Comparison of ENCODE assay signal across 20 cellular contexts in genomic region chr17:74040729-74041128, GRCh38.
"Had no signal": no experiment of that assay in that cellular context is flagged by ENCODE, and none has a peak within 500 bp of the region (broad histone marks: within the 10 kb centered on the region; RNA-seq: fewer than 3 reads in every experiment).

No MANE protein-coding gene starts in this region.

- FAIRE-seq: endothelial cell of umbilical vein had no signal

- H3K4me1 ChIP-seq: colonic mucosa, heart left ventricle, psoas muscle, spleen, transverse colon had no signal

- H3K9me3 ChIP-seq: colonic mucosa, heart left ventricle, neutrophil, psoas muscle, spleen, thoracic aorta, transverse colon had no signal

- H3K36me3 ChIP-seq: colonic mucosa, heart left ventricle, neutrophil, spleen, thoracic aorta, transverse colon had no signal

- DNase-seq: colonic mucosa; dermis blood vessel endothelial cell; effector CD4-positive, alpha-beta T cell; endodermal cell; erythroblast; foreskin melanocyte; heart left ventricle; hippocampal formation; mesendoderm; naive B cell; psoas muscle; spleen; stimulated activated CD4-positive, alpha-beta T cell treated with anti-CD3 and anti-CD28 coated beads, Interleukin-2, amount 100 ng/mL, for 24 hours; stimulated activated CD4-positive, alpha-beta T cell treated with anti-CD3 and anti-CD28 coated beads, Interleukin-4, amount 100 ng/mL, for 4 hours; stimulated activated naive B cell treated with anti-CD40 and anti-IgM and Interleukin-4, amounts not matched to agents 10 μg/mL and 1 μg/mL and 100 μg/mL, for 72 hours; stimulated activated naive CD8-positive, alpha-beta T cell treated with anti-CD3 and anti-CD28 coated beads, Interleukin-15, amount 100 ng/mL, for 72 hours; transverse colon had no signal

- H3K4me3 ChIP-seq: colonic mucosa, heart left ventricle, psoas muscle, spleen, thoracic aorta, transverse colon had no signal

- H3K27ac ChIP-seq: colonic mucosa, heart left ventricle, psoas muscle, spleen, thoracic aorta, transverse colon had no signal

- H3K27me3 ChIP-seq: colonic mucosa, neutrophil, transverse colon had no signal
